ENCODE assay signal across 8 cellular contexts in the genomic region with DNA sequence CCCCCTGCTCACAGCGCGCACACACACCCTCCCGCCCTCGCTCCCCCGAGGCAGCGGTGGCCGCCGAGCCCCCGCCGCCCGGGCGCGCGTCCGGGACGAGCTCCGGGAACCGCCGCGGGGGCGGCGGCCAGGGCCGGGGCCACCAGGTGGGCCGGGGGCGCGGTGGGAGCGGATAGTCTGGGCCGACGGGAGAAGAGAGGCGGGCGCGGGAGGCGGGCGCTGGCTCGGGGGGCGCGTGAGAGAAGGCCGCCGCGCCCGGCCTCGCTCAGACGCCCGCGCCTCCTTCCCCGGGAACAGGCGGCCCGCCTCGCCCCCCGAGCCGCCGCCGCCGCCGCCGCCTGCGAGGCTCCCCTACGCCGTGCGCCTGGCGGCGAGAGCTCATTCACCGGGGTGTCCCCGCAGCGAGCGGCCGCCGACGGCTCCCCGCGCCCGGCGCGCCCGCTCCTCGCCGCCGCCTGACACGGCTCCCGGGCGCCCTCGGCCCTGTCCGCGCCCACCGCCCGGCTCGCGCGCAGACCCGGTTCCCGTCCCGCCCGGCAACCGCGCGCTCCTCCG. TPM values are rescaled to one million over a fixed set of nuclear protein-coding genes. Genes with fewer than 3 reads are reported as not detected.
DNase-seq lines count a peak whose midpoint lies in the region; ATAC-seq and TF ChIP-seq lines count a peak whose summit lies in the region.

Gene GNAQ, minus strand, starts transcription at position 541 of the 555 bp plus-strand sequence. CDS start 576 bp downstream, outside the sequence.

- H3K27me3 ChIP-seq in kidney epithelial cell (ENCODE audit: control insufficient read depth, insufficient read depth, low read length): no peaks in the 10 kb centered on the region

- POLR2A ChIA-PET in RWPE1 (lab: Yijun Ruan, JAX; ENCODE audit: low non-redundant PET): no interaction called here

- no peaks in the 10 kb centered on the region for H3K36me3 ChIP-seq in kidney epithelial cell (ENCODE audit: control insufficient read depth, insufficient read depth, low read length)

- H3K27ac ChIP-seq in RWPE1: peak within 1 kb of the TSS; percentile 91

- peak; percentile 28 for ATAC-seq in GM18868 (IDR thresholded peaks at IDR 0.05; ENCODE audit: unreplicated experiment)
- ATAC-seq in GM18873 (IDR thresholded peaks at IDR 0.05; ENCODE audit: low FRiP score, unreplicated experiment): no peak
- no peak for ATAC-seq in HG02973 (IDR thresholded peaks at IDR 0.05; ENCODE audit: unreplicated experiment)

- no peak for TF ChIP-seq CTCF in RWPE1 (conservative IDR thresholded peaks at IDR 0.05; ENCODE audit: low read depth)
- no peak for TF ChIP-seq CTCF in kidney epithelial cell (IDR thresholded peaks at IDR 0.05; ENCODE audit: insufficient read depth, low read length, poor library complexity, severe bottlenecking)

- CTCF ChIA-PET in RWPE1 (lab: Yijun Ruan, JAX): interaction anchor here (0.7 kb wide), 1 partner anchor 54 kb away, joined by 3 read pairs; no protein-coding TSS in a partner anchor

- peak within 1 kb of the TSS; percentile 87 for H3K4me3 ChIP-seq in kidney epithelial cell (ENCODE audit: low read depth, low read length)

- no peak for DNase-seq in RWPE1 (ENCODE audit: low spot score)
- peak; percentile 27 for DNase-seq in cerebellum (ENCODE audit: low spot score)
- no peak for DNase-seq in kidney epithelial cell (ENCODE audit: low read depth)
- DNase-seq in stimulated activated CD4-positive, alpha-beta T cell treated with anti-CD3 and anti-CD28 coated beads, Interleukin-4, amount 100 ng/mL, for 1 hour: peak; percentile 45
- DNase-seq in T-helper 9 cell: no peak

RNA-seq across cellular contexts. Expression of gene GNAQ, which starts in this region (rescaled TPM):
- total RNA-seq in cerebellum (186 TPM), kidney epithelial cell (31.5 and 35.4 TPM in 2 replicates)

Comparison
In these comparisons a context has a peak if more than half of its experiments do, and no peak if none do; other contexts are left out.
1. DNase-seq: peak in cerebellum (single experiment) and stimulated activated CD4-positive, alpha-beta T cell treated with anti-CD3 and anti-CD28 coated beads, Interleukin-4, amount 100 ng/mL, for 1 hour (single experiment); none in RWPE1 (single experiment), kidney epithelial cell (single experiment) and T-helper 9 cell (single experiment).